ENCODE assay signal across 16 cellular contexts in the genomic region with DNA sequence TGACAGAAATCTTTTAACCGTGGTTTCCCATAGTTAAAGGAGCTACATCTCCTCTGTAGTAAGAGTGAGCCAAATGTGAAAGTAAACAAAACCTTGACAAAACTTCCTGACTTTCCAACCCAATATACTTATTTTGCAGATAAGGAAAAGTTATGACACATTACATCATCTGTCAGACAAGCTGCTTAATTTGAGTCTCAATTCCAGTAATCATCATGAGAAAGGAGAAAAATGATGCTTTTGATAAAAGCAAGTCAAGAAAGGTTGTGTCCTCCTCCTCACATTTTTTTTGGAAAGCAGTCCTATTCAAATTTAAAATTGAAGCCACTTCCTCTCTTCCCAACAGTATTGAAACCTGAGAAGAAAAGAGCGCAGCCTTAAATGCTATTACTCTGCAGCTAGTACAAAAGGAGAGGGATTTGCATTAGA.
DNase-seq lines count a peak whose midpoint lies in the region; ATAC-seq lines count a peak whose summit lies in the region.
"Had no signal": no experiment of that assay in that cellular context is flagged by ENCODE, and none has a peak within 500 bp of the region (broad histone marks: within the 10 kb centered on the region; RNA-seq: fewer than 3 reads in every experiment).

No MANE protein-coding gene starts in this region.

- H3K9me3 ChIP-seq in adipocyte (ENCODE audit: control insufficient read depth, low read length), result no peaks in the 10 kb centered on the region
- H3K9me3 ChIP-seq: gastroesophageal sphincter, lower lobe of right lung, suprapubic skin had no signal

- no peaks in the 10 kb centered on the region for H3K4me1 ChIP-seq in adipocyte (ENCODE audit: control insufficient read depth, insufficient read depth, low read length)
- H3K4me1 ChIP-seq: gastroesophageal sphincter, lower lobe of right lung, suprapubic skin had no signal

- no peak overlapping the region for H3K4me3 ChIP-seq in adipocyte (ENCODE audit: low read length)
- H3K4me3 ChIP-seq: gastroesophageal sphincter, lower lobe of right lung, suprapubic skin had no signal

- DNase-seq in NCI-H1436 (lab: John Stamatoyannopoulos, UW) (peak; percentile 53), NCI-H1436 treated with DMSO at 0.1 percent for 48 hours (lab: John Stamatoyannopoulos, UW) (no peak), adipocyte (ENCODE audit: low read depth) (peak; percentile 28), iPS DF 19.7 (ENCODE audit: low read depth, low spot score) (peak; percentile 56), T-helper 2 cell (no peak), GOT3 (lab: John Stamatoyannopoulos, UW) (no peak)
- no peak for DNase-seq in stimulated activated naive CD8-positive, alpha-beta T cell treated with anti-CD3 and anti-CD28 coated beads, Interleukin-15, Interleukin-2, amounts not matched to agents 100 U/mL and 50 U/mL, for 24 hours
- DNase-seq: activated CD4-positive, alpha-beta T cell treated with anti-CD3 and anti-CD28 coated beads, Interleukin-2, amount 10 ng/mL, durations not matched to agents 24 days and 14 days; effector memory CD4-positive, alpha-beta T cell; lower lobe of right lung; MV-4-11; NCI-H446 treated with DMSO at 0.1 percent for 48 hours; stimulated activated CD4-positive, alpha-beta T cell treated with anti-CD3 and anti-CD28 coated beads, Interleukin-12 subunit alpha, Interleukin-12 subunit beta, amount 100 ng/mL, for 4 hours had no signal

- no peaks in the 10 kb centered on the region for H3K27me3 ChIP-seq in adipocyte (replicated peaks; ENCODE audit: control insufficient read depth, insufficient read depth, low read length)
- H3K27me3 ChIP-seq: gastroesophageal sphincter, suprapubic skin had no signal

- H3K36me3 ChIP-seq in adipocyte (ENCODE audit: control insufficient read depth, insufficient read depth, low read length, severe bottlenecking), result no peaks in the 10 kb centered on the region
- H3K36me3 ChIP-seq: gastroesophageal sphincter, lower lobe of right lung, suprapubic skin had no signal

- ATAC-seq in stimulated activated naive CD8-positive, alpha-beta T cell treated with anti-CD3 and anti-CD28 coated beads, Interleukin-15, Interleukin-2, amounts not matched to agents 100 U/mL and 50 U/mL, for 24 hours, result no peak
- ATAC-seq in HG03442 (IDR thresholded peaks at IDR 0.05; ENCODE audit: unreplicated experiment), result no peak
- ATAC-seq: gastroesophageal sphincter, lower lobe of right lung had no signal

- H3K9ac ChIP-seq in adipocyte (ENCODE audit: low read length), result no peak overlapping the region

Comparison
In these comparisons a context has a peak if more than half of its experiments do, and no peak if none do; other contexts are left out.
1. DNase-seq: peak in NCI-H1436 (single experiment), adipocyte (single experiment) and iPS DF 19.7 (single experiment); none in NCI-H1436 treated with DMSO at 0.1 percent for 48 hours (single experiment), stimulated activated naive CD8-positive, alpha-beta T cell treated with anti-CD3 and anti-CD28 coated beads, Interleukin-15, Interleukin-2, amounts not matched to agents 100 U/mL and 50 U/mL, for 24 hours (single experiment), T-helper 2 cell (0 of 5) and GOT3 (single experiment).